ENCODE assay signal across 11 cellular contexts in the genomic region with DNA sequence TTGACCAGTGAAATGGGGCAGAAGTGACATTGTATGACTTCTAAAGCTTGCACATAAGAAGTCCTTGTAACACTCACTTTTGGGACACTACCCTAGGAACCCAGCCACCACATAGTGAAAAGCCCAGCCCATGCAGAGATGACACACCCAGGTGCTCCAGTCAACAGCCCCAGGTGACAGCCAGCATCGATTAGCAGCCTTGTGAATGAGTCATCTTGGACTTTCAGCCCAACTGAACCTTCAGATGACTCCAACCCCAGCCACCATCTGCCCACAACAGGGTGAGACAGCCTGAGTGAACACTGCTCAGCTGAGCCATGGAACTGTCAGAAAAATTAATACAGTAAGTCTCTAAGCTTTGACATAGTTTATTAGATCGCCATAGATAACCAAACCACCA.
DNase-seq lines count a peak whose midpoint lies in the region; ATAC-seq and TF ChIP-seq lines count a peak whose summit lies in the region.
"Had no signal": no experiment of that assay in that cellular context is flagged by ENCODE, and none has a peak within 500 bp of the region (broad histone marks: within the 10 kb centered on the region; RNA-seq: fewer than 3 reads in every experiment).

No MANE protein-coding gene starts in this region.

- 17% methylated on average over 2 of the region's 2 CpGs for WGBS in right lobe of liver (ENCODE audit: insufficient coverage, low coverage, low lambda C conversion rate, missing lambda C conversion rate)

- peak overlapping the region in 1 of 3 donors; percentile 20 for H3K27ac ChIP-seq in right lobe of liver

- ATAC-seq in GM21447 (IDR thresholded peaks at IDR 0.05; ENCODE audit: unreplicated experiment) (peak; percentile 83), HG03378 (IDR thresholded peaks at IDR 0.05; ENCODE audit: unreplicated experiment) (peak; percentile 92), right lobe of liver (peak; percentile 91 to 100 (median 96))
- ATAC-seq: Right ventricle myocardium inferior had no signal

- TF ChIP-seq CTCF in right lobe of liver (IDR thresholded peaks at IDR 0.05): no peak

- peak; percentile 44 for DNase-seq in NCI-H82 (lab: John Stamatoyannopoulos, UW)
- no peak for DNase-seq in NCI-H82 treated with DMSO at 0.1 percent for 48 hours (lab: John Stamatoyannopoulos, UW; ENCODE audit: unreplicated experiment)
- peak; percentile 55 to 76 (median 72) for DNase-seq in right lobe of liver
- no peak for DNase-seq in NCI-H187 (lab: John Stamatoyannopoulos, UW)
- no peak for DNase-seq in inferior parietal cortex (ENCODE audit: extremely low spot score)
- no peak for DNase-seq in stimulated activated CD4-positive, alpha-beta T cell treated with anti-CD3 and anti-CD28 coated beads, Interleukin-15, amount 100 ng/mL, for 24 hours
- DNase-seq: IMR-90, occipital lobe had no signal

- no peaks in the 10 kb centered on the region for H3K9me3 ChIP-seq in right lobe of liver

- peaks cover 0 to 4% (median 0%) of the 10 kb centered on the region in 4 donors for H3K4me1 ChIP-seq in right lobe of liver

- H3K4me3 ChIP-seq in right lobe of liver: no peak overlapping the region

- H3K36me3 ChIP-seq in right lobe of liver: no peaks in the 10 kb centered on the region

- intact Hi-C loops in right lobe of liver (cut with DNase I): no loop called here

- no peaks in the 10 kb centered on the region for H3K27me3 ChIP-seq in right lobe of liver

- TF ChIP-seq POLR2A in right lobe of liver (IDR thresholded peaks at IDR 0.05): no peak

Comparison
In these comparisons a context has a peak if more than half of its experiments do, and no peak if none do; other contexts are left out.
1. DNase-seq: peak in NCI-H82 (single experiment) and right lobe of liver (3 of 3); none in NCI-H82 treated with DMSO at 0.1 percent for 48 hours (single experiment), NCI-H187 (0 of 2), inferior parietal cortex (single experiment) and stimulated activated CD4-positive, alpha-beta T cell treated with anti-CD3 and anti-CD28 coated beads, Interleukin-15, amount 100 ng/mL, for 24 hours (single experiment).
2. Peak in every context shown above with its lines, with median percentiles within 50 percentile points of each other: ATAC-seq.